Comparison of ENCODE assay signal across 11 cellular contexts in the genomic region with DNA sequence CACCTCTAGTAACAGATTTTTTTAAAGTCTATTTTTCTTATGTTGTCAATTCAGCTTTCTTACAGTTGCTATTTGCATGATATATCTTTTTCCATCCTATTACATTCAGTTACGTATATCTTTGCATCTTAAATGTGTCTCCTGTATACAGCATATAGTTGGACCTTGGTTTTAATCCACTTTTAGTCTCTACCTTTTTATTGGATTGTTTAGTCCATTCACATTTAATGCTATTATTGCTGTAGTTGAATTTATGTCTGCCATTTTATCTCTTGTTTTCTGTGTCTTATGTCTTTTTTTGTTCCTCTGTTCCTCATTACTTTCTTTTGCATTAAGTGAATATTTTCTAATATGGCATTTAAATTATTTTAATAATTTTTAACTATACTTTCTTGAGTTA.
"Had no signal": no experiment of that assay in that cellular context is flagged by ENCODE, and none has a peak within 500 bp of the region (broad histone marks: within the 10 kb centered on the region; RNA-seq: fewer than 3 reads in every experiment).

No MANE protein-coding gene starts in this region.

- H3K4me3 ChIP-seq: GM23248, GM23338, HAP-1 had no signal

- ATAC-seq: GM23338, HCT116 had no signal

- FAIRE-seq: H1, H54 had no signal

- H3K9ac ChIP-seq: GM23248 had no signal

- H3K4me2 ChIP-seq: GM23338 had no signal

- DNase-seq: GM23248, GOT3, H7, H9, HCEC 1CT, HFFc6 had no signal

- H3K27ac ChIP-seq: GM23248 had no signal

- H3K36me3 ChIP-seq: HAP-1 had no signal

- H2AFZ ChIP-seq: GM23248, GM23338 had no signal
